Comparison of ENCODE assay signal across 19 cellular contexts in the genomic region with DNA sequence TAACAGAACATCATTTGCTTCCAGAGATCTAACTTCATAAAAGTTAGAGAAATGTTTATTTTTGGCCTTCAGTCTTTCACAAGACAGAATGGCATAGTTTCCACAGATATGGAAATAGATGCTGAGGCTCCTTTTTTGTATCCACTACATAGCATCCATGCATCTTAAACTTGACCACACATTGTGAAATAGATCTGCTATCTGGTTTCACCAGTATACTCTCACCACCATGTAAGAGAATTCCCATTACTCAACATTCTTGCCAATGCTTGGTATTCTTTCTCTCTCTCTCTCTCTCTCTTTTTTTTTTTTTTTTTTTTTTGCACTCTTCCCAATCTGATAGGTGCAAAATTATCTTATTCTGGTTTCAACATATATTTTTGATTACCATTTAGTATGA. TPM values are rescaled to one million over a fixed set of nuclear protein-coding genes. Genes with fewer than 3 reads are reported as not detected.
DNase-seq lines count a peak whose midpoint lies in the region; ATAC-seq, FAIRE-seq and TF ChIP-seq lines count a peak whose summit lies in the region.
"Had no signal": no experiment of that assay in that cellular context is flagged by ENCODE, and none has a peak within 500 bp of the region (broad histone marks: within the 10 kb centered on the region; RNA-seq: fewer than 3 reads in every experiment).

No MANE protein-coding gene starts in this region.

- DNase-seq in HCEC 1CT: peak; percentile 15
- DNase-seq in NCI-H226: peak; percentile 73
- peak; percentile 5 for DNase-seq in astrocyte (ENCODE audit: low read depth)
- DNase-seq in fibroblast of pulmonary artery (ENCODE audit: low read depth): peak; percentile 7
- no peak for DNase-seq in stimulated activated CD4-positive, alpha-beta T cell treated with anti-CD3 and anti-CD28 coated beads, Interleukin-4, amount 100 ng/mL, for 24 hours
- DNase-seq in naive thymus-derived CD4-positive, alpha-beta T cell: no peak
- DNase-seq: CD8-positive, alpha-beta T cell; H7; NCI-H1048; NCI-H1436; NCI-H1930; NCI-H526; Peyer's patch; T-helper 1 cell had no signal

- H3K4me3 Mint-ChIP-seq in astrocyte (ENCODE audit: unreplicated experiment): no peak overlapping the region
- no peak overlapping the region for H3K4me3 Mint-ChIP-seq in naive thymus-derived CD4-positive, alpha-beta T cell
- H3K4me3 Mint-ChIP-seq: CD8-positive, alpha-beta T cell had no signal

- H3K79me2 ChIP-seq in astrocyte (ENCODE audit: insufficient read depth, low read length): no peaks in the 10 kb centered on the region

- H3K27ac ChIP-seq in astrocyte (ENCODE audit: low read depth, low read length): no peak overlapping the region
- no peak overlapping the region for H3K27ac ChIP-seq in naive thymus-derived CD4-positive, alpha-beta T cell (ENCODE audit: low read depth, low read length)
- H3K27ac ChIP-seq: BLaER1 treated with 17β-estradiol and CSF1 and Interleukin-3, amounts not matched to agents 10 nM and 100 nM; Peyer's patch had no signal

- no peaks in the 10 kb centered on the region for H3K9me3 Mint-ChIP-seq in astrocyte (ENCODE audit: unreplicated experiment)
- peaks cover 0 to 4% (median 0%) of the 10 kb centered on the region in 11 donors for H3K9me3 Mint-ChIP-seq in naive thymus-derived CD4-positive, alpha-beta T cell
- H3K9me3 Mint-ChIP-seq: CD8-positive, alpha-beta T cell had no signal

- H3K9ac ChIP-seq in astrocyte (ENCODE audit: low read length): no peak overlapping the region
- H3K9ac ChIP-seq: BLaER1 treated with 17β-estradiol and CSF1 and Interleukin-3, amounts not matched to agents 10 nM and 100 nM had no signal

- no peak for FAIRE-seq in astrocyte (lab: Jason Lieb, UNC)
- FAIRE-seq: GM12892, GM18507 had no signal

- ATAC-seq in GM19395 (IDR thresholded peaks at IDR 0.05; ENCODE audit: unreplicated experiment): no peak
- no peak for ATAC-seq in naive thymus-derived CD4-positive, alpha-beta T cell
- ATAC-seq in HG03135 (IDR thresholded peaks at IDR 0.05; ENCODE audit: unreplicated experiment): no peak
- ATAC-seq: CD8-positive, alpha-beta T cell had no signal

- no peaks in the 10 kb centered on the region for H3K9me3 ChIP-seq in astrocyte (ENCODE audit: insufficient read depth, low read depth, low read length)
- no peaks in the 10 kb centered on the region for H3K9me3 ChIP-seq in naive thymus-derived CD4-positive, alpha-beta T cell (ENCODE audit: control insufficient read depth in 2 of 3, low read length in 3 of 3)
- H3K9me3 ChIP-seq: BLaER1 treated with 17β-estradiol and CSF1 and Interleukin-3, amounts not matched to agents 10 nM and 100 nM; Peyer's patch had no signal

- no peaks in the 10 kb centered on the region for H3K36me3 Mint-ChIP-seq in astrocyte (ENCODE audit: low read depth, unreplicated experiment)
- no peaks in the 10 kb centered on the region for H3K36me3 Mint-ChIP-seq in naive thymus-derived CD4-positive, alpha-beta T cell
- H3K36me3 Mint-ChIP-seq: CD8-positive, alpha-beta T cell had no signal

- no peaks in the 10 kb centered on the region for H3K4me1 Mint-ChIP-seq in astrocyte (ENCODE audit: low read depth, unreplicated experiment)
- no peaks in the 10 kb centered on the region for H3K4me1 Mint-ChIP-seq in naive thymus-derived CD4-positive, alpha-beta T cell

- H3K4me3 ChIP-seq in astrocyte (ENCODE audit: insufficient read depth, low read depth, low read length): no peak overlapping the region
- H3K4me3 ChIP-seq in fibroblast of pulmonary artery (replicated peaks; ENCODE audit: low read depth, low read length): no peak overlapping the region
- no peak overlapping the region for H3K4me3 ChIP-seq in naive thymus-derived CD4-positive, alpha-beta T cell (ENCODE audit: low read length)
- H3K4me3 ChIP-seq: BLaER1 treated with 17β-estradiol and CSF1 and Interleukin-3, amounts not matched to agents 10 nM and 100 nM; Peyer's patch had no signal

- CTCF ChIA-PET in naive thymus-derived CD4-positive, alpha-beta T cell (lab: Charles Lee): no interaction called here

- POLR2A ChIA-PET in naive thymus-derived CD4-positive, alpha-beta T cell (lab: Charles Lee): no interaction called here

- no peak overlapping the region for H2AFZ ChIP-seq in astrocyte (ENCODE audit: low read depth, low read length)

- H3K4me2 ChIP-seq in astrocyte (ENCODE audit: low read length): no peak overlapping the region
- H3K4me2 ChIP-seq: BLaER1 treated with 17β-estradiol and CSF1 and Interleukin-3, amounts not matched to agents 10 nM and 100 nM had no signal

- no peaks in the 10 kb centered on the region for H4K20me1 ChIP-seq in astrocyte (ENCODE audit: insufficient read depth, low read length)
- H4K20me1 ChIP-seq: BLaER1 treated with 17β-estradiol and CSF1 and Interleukin-3, amounts not matched to agents 10 nM and 100 nM had no signal

- no peaks in the 10 kb centered on the region for H3K27me3 Mint-ChIP-seq in astrocyte (ENCODE audit: low read depth, unreplicated experiment)
- H3K27me3 Mint-ChIP-seq in naive thymus-derived CD4-positive, alpha-beta T cell: peaks cover 0 to 18% (median 5%) of the 10 kb centered on the region in 5 donors

- TF ChIP-seq CTCF in astrocyte (IDR thresholded peaks at IDR 0.05; ENCODE audit: insufficient read depth, low read depth, low read length): no peak
- no peak for TF ChIP-seq CTCF in fibroblast of pulmonary artery (IDR thresholded peaks at IDR 0.05; ENCODE audit: low read length, missing control alignments)

- H3K36me3 ChIP-seq in astrocyte (ENCODE audit: insufficient read depth, low read length): no peaks in the 10 kb centered on the region
- H3K36me3 ChIP-seq in naive thymus-derived CD4-positive, alpha-beta T cell (ENCODE audit: control insufficient read depth in 2 of 3, insufficient read depth in 3 of 3, low read length in 3 of 3): no peaks in the 10 kb centered on the region
- H3K36me3 ChIP-seq: BLaER1 treated with 17β-estradiol and CSF1 and Interleukin-3, amounts not matched to agents 10 nM and 100 nM; Peyer's patch had no signal

- intact Hi-C loops in naive thymus-derived CD4-positive, alpha-beta T cell (cut with micrococcal nuclease): no loop called here

- no peak overlapping the region for H3K27ac Mint-ChIP-seq in astrocyte (ENCODE audit: unreplicated experiment)
- no peak overlapping the region for H3K27ac Mint-ChIP-seq in naive thymus-derived CD4-positive, alpha-beta T cell
- H3K27ac Mint-ChIP-seq: CD8-positive, alpha-beta T cell had no signal

- no peaks in the 10 kb centered on the region for H3K27me3 ChIP-seq in astrocyte (ENCODE audit: insufficient read depth, low read length)
- H3K27me3 ChIP-seq in naive thymus-derived CD4-positive, alpha-beta T cell (ENCODE audit: control insufficient read depth in 2 of 2, insufficient read depth in 2 of 2, low read length in 2 of 2): no peaks in the 10 kb centered on the region
- H3K27me3 ChIP-seq: BLaER1 treated with 17β-estradiol and CSF1 and Interleukin-3, amounts not matched to agents 10 nM and 100 nM; Peyer's patch had no signal

- H3K4me1 ChIP-seq in astrocyte (ENCODE audit: insufficient read depth, low read length): no peaks in the 10 kb centered on the region
- no peaks in the 10 kb centered on the region for H3K4me1 ChIP-seq in naive thymus-derived CD4-positive, alpha-beta T cell (ENCODE audit: control insufficient read depth in 2 of 2, insufficient read depth in 2 of 2, low read length in 2 of 2)
- H3K4me1 ChIP-seq: BLaER1 treated with 17β-estradiol and CSF1 and Interleukin-3, amounts not matched to agents 10 nM and 100 nM; Peyer's patch had no signal

RNA-seq across cellular contexts. Expression of gene PRMT6, which starts 52.1 kb away (rescaled TPM):
- 14.2 and 14.9 TPM in 2 replicates for total RNA-seq in astrocyte
- total RNA-seq in naive thymus-derived CD4-positive, alpha-beta T cell: 10 to 100 TPM in 4 of 5 experiments, 1 to 10 TPM in 1; 7.4 to 22.1 (median 17.5) TPM
- 10 to 100 TPM; 19.0 to 23.6 TPM for polyA plus RNA-seq in naive thymus-derived CD4-positive, alpha-beta T cell

Comparison
In these comparisons a context has a peak if more than half of its experiments do, and no peak if none do; other contexts are left out.
1. DNase-seq: peak in HCEC 1CT (single experiment), NCI-H226 (single experiment), astrocyte (single experiment) and fibroblast of pulmonary artery (single experiment); none in stimulated activated CD4-positive, alpha-beta T cell treated with anti-CD3 and anti-CD28 coated beads, Interleukin-4, amount 100 ng/mL, for 24 hours (single experiment) and naive thymus-derived CD4-positive, alpha-beta T cell (0 of 9).